2 cellular contexts compared by ENCODE assay signal in genomic region chr9:33320230-33320567, GRCh38.
TF ChIP-seq lines count a peak whose summit lies in the region.

No MANE protein-coding gene starts in this region.

TF ChIP-seq in A549, 52 proteins besides CTCF, POLR2A, EP300 and RAD21:
- TF ChIP-seq HOXA7 (CRISPR knock-in tag; IDR thresholded peaks at IDR 0.05) (no peak), CBX8 (IDR thresholded peaks at IDR 0.05) (no peak), CBX2 (IDR thresholded peaks at IDR 0.05; ENCODE audit: borderline replicate concordance, low read depth) (no peak), RCOR1 (IDR thresholded peaks at IDR 0.05; ENCODE audit: low read depth, low read length) (no peak), CHD4 (IDR thresholded peaks at IDR 0.05; ENCODE audit: borderline replicate concordance) (no peak)
TF ChIP-seq in A549: peak in this region for 0.

TF ChIP-seq in IMR-90, 13 proteins besides CTCF, POLR2A, EP300 and RAD21:
- TF ChIP-seq RCOR1 (IDR thresholded peaks at IDR 0.05; ENCODE audit: insufficient replicate concordance, low read length) (no peak), CEBPB (IDR thresholded peaks at IDR 0.05; ENCODE audit: low read depth, low read length) (no peak), CHD1 (IDR thresholded peaks at IDR 0.05; ENCODE audit: low read depth, low read length) (no peak), MAZ (IDR thresholded peaks at IDR 0.05; ENCODE audit: borderline replicate concordance, low read depth, low read length) (no peak), RFX5 (IDR thresholded peaks at IDR 0.05; ENCODE audit: low read depth, low read length) (no peak), USF2 (IDR thresholded peaks at IDR 0.05; ENCODE audit: low read depth, low read length) (no peak), MXI1 (IDR thresholded peaks at IDR 0.05; ENCODE audit: borderline replicate concordance, low read depth, low read length) (no peak), FOS (IDR thresholded peaks at IDR 0.05; ENCODE audit: low read depth, low read length) (no peak), MAFK (IDR thresholded peaks at IDR 0.05; ENCODE audit: low read depth, low read length) (no peak), ELK1 (IDR thresholded peaks at IDR 0.05; ENCODE audit: borderline replicate concordance, low read depth, low read length) (no peak), SMC3 (IDR thresholded peaks at IDR 0.05; ENCODE audit: low read depth, low read length) (no peak), BHLHE40 (IDR thresholded peaks at IDR 0.05; ENCODE audit: low read depth, low read length) (no peak), NFE2L2 (IDR thresholded peaks at IDR 0.05; ENCODE audit: low read depth, low read length) (no peak)
